ENCODE assay signal across 8 cellular contexts in the genomic region with DNA sequence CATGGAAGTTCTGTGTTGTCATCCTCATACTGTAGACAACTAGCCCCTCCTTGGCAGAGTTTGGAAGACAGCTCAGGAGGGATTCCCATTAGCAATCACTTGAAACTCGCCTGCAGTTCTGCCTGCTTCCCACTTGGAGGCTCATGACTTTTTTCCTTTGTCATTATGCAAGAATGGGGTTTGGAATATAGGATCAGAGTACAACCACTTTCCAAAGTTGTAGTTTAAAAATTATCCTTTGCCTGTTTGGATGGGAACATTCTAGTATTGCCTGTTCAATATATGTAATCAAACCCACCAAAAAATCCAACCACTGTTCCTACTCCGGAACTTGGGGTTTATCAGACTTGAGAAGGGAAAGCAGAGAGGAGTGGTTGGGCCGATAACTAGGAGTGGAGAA. TPM values are rescaled to one million over a fixed set of nuclear protein-coding genes. Genes with fewer than 3 reads are reported as not detected.
DNase-seq lines count a peak whose midpoint lies in the region; ATAC-seq and TF ChIP-seq lines count a peak whose summit lies in the region.

No MANE protein-coding gene starts in this region.

- H3K27ac Mint-ChIP-seq in Caco-2 (ENCODE audit: unreplicated experiment) (no peak overlapping the region), T-cell (no peak overlapping the region)

- in situ Hi-C loops in brain microvascular endothelial cell (cut with HindIII; ENCODE audit: low pct_ligation_motif_present, low sequenced_read_pairs) = no loop called here

- no TSS peak for BruUV-seq in Caco-2 (replicated peaks; lab: Mats Ljungman, UMichigan)

- H3K9me3 ChIP-seq in Caco-2 = no peaks in the 10 kb centered on the region

- H3K36me3 ChIP-seq in Caco-2 (ENCODE audit: control insufficient read depth, insufficient read depth, low read length) = peaks cover 8% of the 10 kb centered on the region
- peaks cover 33% of the 10 kb centered on the region for H3K36me3 ChIP-seq in brain microvascular endothelial cell (replicated peaks)

- H3K4me1 Mint-ChIP-seq in Caco-2 (ENCODE audit: low read depth, unreplicated experiment) = peaks cover 19% of the 10 kb centered on the region
- H3K4me1 Mint-ChIP-seq in T-cell = no peaks in the 10 kb centered on the region

- POLR2A ChIA-PET in Caco-2 (lab: Charles Lee) (interaction anchor here (0.6 to 2.1 kb wide), 3 partner anchors 9 to 447 kb away, joined by 6 to 12 read pairs (median 8); a partner anchor contains a TSS), T-cell (lab: Charles Lee) (interaction anchor here in 1 of 2 donors (0.7 kb wide), 1 partner anchor 120 kb away, joined by 8 read pairs; no protein-coding TSS in a partner anchor)

- DNase-seq in Caco-2 (peak in 1 of 2 experiments; percentile 57), Kasumi-1 (lab: John Stamatoyannopoulos, UW) (peak; percentile 12 to 45), brain microvascular endothelial cell (no peak), lung microvascular endothelial cell (ENCODE audit: low read depth in 2 of 2) (peak; percentile 35 to 46), T-cell (no peak), left colon (no peak)
- DNase-seq in activated effector memory CD4-positive, alpha-beta T cell treated with Interleukin-2 at 50 U/mL for 16 hours = no peak

- CTCF ChIA-PET in Caco-2 (lab: Charles Lee) (interaction anchor here (0.7 to 3.4 kb wide), 8 partner anchors 9 to 74 kb away, joined by 3 to 53 read pairs (median 4); a partner anchor contains a TSS), T-cell (lab: Charles Lee) (interaction anchor here in 1 of 2 donors (1.2 kb wide), 1 partner anchor 12 kb away, joined by 9 read pairs; no protein-coding TSS in a partner anchor)

- intact Hi-C loops in Caco-2 (cut with micrococcal nuclease; ENCODE audit: unreplicated experiment) (loop anchor here (1.0 kb wide), 2 partner anchors 10 to 26 kb away; no protein-coding TSS in a partner anchor), left colon (cut with DNase I, micrococcal nuclease) (no loop called here)

- H3K27ac ChIP-seq in brain microvascular endothelial cell = no peak overlapping the region

- H3K9me3 Mint-ChIP-seq in Caco-2 (ENCODE audit: unreplicated experiment) = no peaks in the 10 kb centered on the region
- H3K9me3 Mint-ChIP-seq in T-cell = no peaks in the 10 kb centered on the region

- H3K27me3 Mint-ChIP-seq in Caco-2 (ENCODE audit: insufficient read depth, unreplicated experiment) = no peaks in the 10 kb centered on the region
- peaks cover 0 to 3% of the 10 kb centered on the region in 2 donors for H3K27me3 Mint-ChIP-seq in T-cell

- no peak overlapping the region for H3K4me3 Mint-ChIP-seq in Caco-2 (ENCODE audit: unreplicated experiment)
- no peak overlapping the region for H3K4me3 Mint-ChIP-seq in T-cell

- H3K36me3 Mint-ChIP-seq in Caco-2 (ENCODE audit: insufficient read depth, unreplicated experiment) = peaks cover 57% of the 10 kb centered on the region
- H3K36me3 Mint-ChIP-seq in T-cell = peaks cover 37% of the 10 kb centered on the region

- no peaks in the 10 kb centered on the region for H3K27me3 ChIP-seq in Caco-2 (replicated peaks; ENCODE audit: control insufficient read depth, insufficient read depth, low read length)
- no peaks in the 10 kb centered on the region for H3K27me3 ChIP-seq in brain microvascular endothelial cell (replicated peaks)

- TF ChIP-seq CTCF in Caco-2 (IDR thresholded peaks at IDR 0.05; ENCODE audit: insufficient read depth in 1 of 2, low read depth in 1 of 2, low read length in 1 of 2, severe bottlenecking in 1 of 2, unreplicated experiment in 1 of 2) = peak; percentile 66 to 77
- TF ChIP-seq CTCF in brain microvascular endothelial cell (IDR thresholded peaks at IDR 0.05; ENCODE audit: low read depth, low read length, missing control alignments) = peak; percentile 69

- ATAC-seq in T-cell (replicated peaks in 1 of 4) (no peak), GM21360 (IDR thresholded peaks at IDR 0.05; ENCODE audit: unreplicated experiment) (no peak), left colon (no peak)

- H3K4me3 ChIP-seq in Caco-2 (ENCODE audit: low read depth, low read length) = no peak overlapping the region
- H3K4me3 ChIP-seq in brain microvascular endothelial cell (ENCODE audit: low read depth, low read length) = no peak overlapping the region

- peaks cover 30% of the 10 kb centered on the region for H3K4me1 ChIP-seq in Caco-2

RNA-seq across cellular contexts. Expression of a gene that starts 2.1 kb away (rescaled TPM):
- total RNA-seq in Caco-2 (2022) = 1.5 and 1.9 TPM in 2 replicates
- under 0.01 TPM in 1 of 2 replicates, not detected in the other for total RNA-seq in lung microvascular endothelial cell
- total RNA-seq in T-cell = 1 to 10 TPM in 1 of 5 donors, under 1 TPM in 4; 0.41 to 1.1 (median 0.86) TPM
- 1 to 10 TPM; 1.8 to 4.3 TPM for total RNA-seq in left colon

RNA-seq across cellular contexts. Expression of a gene that starts 10.4 kb away (rescaled TPM):
- total RNA-seq in Caco-2 (2022) = 85.0 and 86.3 TPM in 2 replicates
- 50.6 and 72.4 TPM in 2 replicates for total RNA-seq in lung microvascular endothelial cell
- 10 to 100 TPM; 38.0 to 49.9 (median 43.9) TPM for total RNA-seq in T-cell
- 10 to 100 TPM; 90.1 to 91.3 TPM for total RNA-seq in left colon

RNA-seq across cellular contexts. Expression of a gene that starts 16.5 kb away (rescaled TPM):
- 142 and 158 TPM in 2 replicates for total RNA-seq in Caco-2 (2022)
- 41.6 and 41.9 TPM in 2 replicates for total RNA-seq in lung microvascular endothelial cell
- 10 to 100 TPM; 71.8 to 79.8 (median 78.8) TPM for total RNA-seq in T-cell
- 10 to 100 TPM; 35.5 to 41.8 TPM for total RNA-seq in left colon

RNA-seq across cellular contexts. Expression of a gene that starts 44.3 kb away (rescaled TPM):
- total RNA-seq in Caco-2 (2022) (15.6 and 17.8 TPM in 2 replicates), lung microvascular endothelial cell (under 0.01 TPM in 1 of 2 replicates, not detected in the other), T-cell (1 to 10 TPM; 1.6 to 9.1 (median 5.1) TPM), left colon (1 to 10 TPM in 1 of 2 donors, under 1 TPM in 1; 0.55 to 1.9 TPM)

Comparison
In these comparisons a context has a peak if more than half of its experiments do, and no peak if none do; other contexts are left out.
1. DNase-seq: peak in Kasumi-1 (2 of 2) and lung microvascular endothelial cell (2 of 2); none in brain microvascular endothelial cell (single experiment), T-cell (0 of 34), activated effector memory CD4-positive, alpha-beta T cell treated with Interleukin-2 at 50 U/mL for 16 hours (single experiment) and left colon (0 of 2).